In genomic region chr2:25131253-25131566, GRCh38 we compare ENCODE assay signal across 2 cellular contexts.
TF ChIP-seq lines count a peak whose summit lies in the region.

No MANE protein-coding gene starts in this region.

TF ChIP-seq in IMR-90, 13 proteins besides CTCF, POLR2A, EP300 and RAD21:
- no peak for TF ChIP-seq MAZ (IDR thresholded peaks at IDR 0.05; ENCODE audit: borderline replicate concordance, low read depth, low read length)
TF ChIP-seq in IMR-90: peak in this region for 0.

TF ChIP-seq in endothelial cell of umbilical vein, 7 proteins besides CTCF, POLR2A, EP300 and RAD21:
- TF ChIP-seq MYC (IDR thresholded peaks at IDR 0.05; ENCODE audit: low read depth, low read length): no peak
- TF ChIP-seq JUN (IDR thresholded peaks at IDR 0.05; ENCODE audit: borderline replicate concordance, insufficient read depth, insufficient read length, low read depth): no peak
- TF ChIP-seq FOS (IDR thresholded peaks at IDR 0.05; ENCODE audit: borderline replicate concordance, insufficient read depth, low read length): no peak
- no peak for TF ChIP-seq GATA2 (IDR thresholded peaks at IDR 0.05; ENCODE audit: insufficient read depth, insufficient read length, low read depth, low read length)
- no peak for TF ChIP-seq MAX (IDR thresholded peaks at IDR 0.05; ENCODE audit: insufficient read depth, insufficient read length)
- TF ChIP-seq EZH2 (IDR thresholded peaks at IDR 0.05; ENCODE audit: borderline replicate concordance, low read depth, low read length, severe bottlenecking): no peak
- no peak for TF ChIP-seq POLR2AphosphoS5 (IDR thresholded peaks at IDR 0.05; ENCODE audit: insufficient read depth, low read depth, low read length)
